Comparison of ENCODE assay signal across 38 cellular contexts in genomic region chrX:103800318-103800717, GRCh38. TPM values are rescaled to one million over a fixed set of nuclear protein-coding genes. Genes with fewer than 3 reads are reported as not detected.
"Had no signal": no experiment of that assay in that cellular context is flagged by ENCODE, and none has a peak within 500 bp of the region (broad histone marks: within the 10 kb centered on the region; RNA-seq: fewer than 3 reads in every experiment).

No MANE protein-coding gene starts in this region.

- FAIRE-seq: bronchial epithelial cell, K562, RCC 7860 had no signal

- H2AFZ ChIP-seq: PC-9 had no signal

- H3K4me3 ChIP-seq: K562, PC-9 had no signal

- H3K27ac Mint-ChIP-seq: activated B cell treated with CpG ODN at 0.5 μM for 24 hours; activated CD4-positive, alpha-beta T cell treated with anti-CD3 and anti-CD28 coated beads, Interleukin-2, amount 10 ng/mL, durations not matched to agents 24 days and 14 days; activated naive CD8-positive, alpha-beta T cell treated with anti-CD3 and anti-CD28 coated beads, Interleukin-2, amount 10 ng/mL, durations not matched to agents 7 days and 5 days; activated T-cell treated with anti-CD3 and anti-CD28 coated beads, Interleukin-2, amount 50 U/mL, for 72 hours; activated T-helper 2 cell treated with anti-CD3 and anti-CD28 coated beads, Interferon-gamma antibody, Interleukin-2, Interleukin-4, amounts not matched to agents 10 μg/mL and 5 μg/mL and 100 μg/mL, durations not matched to agents 14 hours and 24 hours and 36 hours; brain had no signal

- DNase-seq: activated B cell treated with CpG ODN at 0.5 μM for 24 hours; activated CD4-positive, alpha-beta T cell treated with anti-CD3 and anti-CD28 coated beads, Interleukin-2, amount 10 ng/mL, durations not matched to agents 24 days and 14 days; activated CD4-positive, alpha-beta T cell treated with anti-CD3 and anti-CD28 coated beads, Interleukin-2, amount 50 U/mL, for 4 hours; activated CD4-positive, CD25-positive, alpha-beta regulatory T cell treated with anti-CD3 and anti-CD28 coated beads, Interleukin-2, amount 50 U/mL, for 72 hours; activated CD8-positive, alpha-beta memory T cell treated with anti-CD3 and anti-CD28 coated beads, Interleukin-2, amount 50 U/mL, for 4 hours; activated gamma-delta T cell; activated naive CD4-positive, alpha-beta T cell treated with Interleukin-2 at 50 U/mL for 16 hours; activated naive CD8-positive, alpha-beta T cell treated with anti-CD3 and anti-CD28 coated beads, Interleukin-2, amount 10 ng/mL, durations not matched to agents 7 days and 5 days; activated T-cell treated with anti-CD3 and anti-CD28 coated beads for 4 hours; activated T-cell treated with anti-CD3 and anti-CD28 coated beads, Interleukin-2, amount 50 U/mL, for 72 hours; caudate nucleus; cerebellar nuclear complex; Karpas-422; NCI-H1048; NCI-H1105 treated with DMSO at 0.1 percent for 48 hours; NCI-H1436; NCI-H1694; NCI-H1930; NCI-H2081 treated with DMSO at 0.1 percent for 48 hours; NCI-H226; NCI-H446 treated with DMSO at 0.1 percent for 48 hours; NCI-H524; NCI-H69; NCI-H82; PC-9; Right ventricle myocardium superior; SW 1271; T-helper 1 cell; T-helper 9 cell had no signal

- H3K4me3 Mint-ChIP-seq: activated B cell treated with CpG ODN at 0.5 μM for 24 hours; activated CD4-positive, alpha-beta T cell treated with anti-CD3 and anti-CD28 coated beads, Interleukin-2, amount 10 ng/mL, durations not matched to agents 24 days and 14 days; activated naive CD4-positive, alpha-beta T cell treated with anti-CD3 and anti-CD28 coated beads, Interleukin-2, amount 50 U/mL, for 24 hours; activated naive CD8-positive, alpha-beta T cell treated with anti-CD3 and anti-CD28 coated beads, Interleukin-2, amount 10 ng/mL, durations not matched to agents 7 days and 5 days; brain had no signal

- ATAC-seq: K562 had no signal

- H3K27ac ChIP-seq: PC-9, VCaP had no signal

- H3K9me3 Mint-ChIP-seq: activated B cell treated with CpG ODN at 0.5 μM for 24 hours; activated CD4-positive, alpha-beta T cell treated with anti-CD3 and anti-CD28 coated beads, Interleukin-2, amount 10 ng/mL, durations not matched to agents 24 days and 14 days; activated naive CD4-positive, alpha-beta T cell treated with anti-CD3 and anti-CD28 coated beads, Interleukin-2, amount 50 U/mL, for 24 hours; activated naive CD8-positive, alpha-beta T cell treated with anti-CD3 and anti-CD28 coated beads, Interleukin-2, amount 10 ng/mL, durations not matched to agents 7 days and 5 days; activated T-cell treated with anti-CD3 and anti-CD28 coated beads, Interleukin-2, amount 50 U/mL, for 72 hours; activated T-helper 2 cell treated with anti-CD3 and anti-CD28 coated beads, Interferon-gamma antibody, Interleukin-2, Interleukin-4, amounts not matched to agents 10 μg/mL and 5 μg/mL and 100 μg/mL, durations not matched to agents 14 hours and 24 hours and 36 hours; brain had no signal

- H3K36me3 Mint-ChIP-seq: activated naive CD4-positive, alpha-beta T cell treated with anti-CD3 and anti-CD28 coated beads, Interleukin-2, amount 50 U/mL, for 24 hours; activated naive CD8-positive, alpha-beta T cell treated with anti-CD3 and anti-CD28 coated beads, Interleukin-2, amount 10 ng/mL, durations not matched to agents 7 days and 5 days; brain had no signal

- H3K27me3 Mint-ChIP-seq: activated B cell treated with CpG ODN at 0.5 μM for 24 hours; activated naive CD8-positive, alpha-beta T cell treated with anti-CD3 and anti-CD28 coated beads, Interleukin-2, amount 10 ng/mL, durations not matched to agents 7 days and 5 days had no signal

- H3K4me1 Mint-ChIP-seq: activated B cell treated with CpG ODN at 0.5 μM for 24 hours, brain had no signal

- H3K4me2 ChIP-seq: PC-9 had no signal

RNA-seq across cellular contexts. Expression of gene PLP1, which starts 23.7 kb away (rescaled TPM):
- total RNA-seq: activated B cell treated with CpG ODN at 0.5 μM for 24 hours; activated CD4-positive, alpha-beta T cell treated with anti-CD3 and anti-CD28 coated beads, Interleukin-2, amount 10 ng/mL, durations not matched to agents 24 days and 14 days; activated naive CD8-positive, alpha-beta T cell treated with anti-CD3 and anti-CD28 coated beads, Interleukin-2, amount 10 ng/mL, durations not matched to agents 7 days and 5 days; activated T-cell treated with anti-CD3 and anti-CD28 coated beads, Interleukin-2, amount 50 U/mL, for 72 hours; activated T-helper 2 cell treated with anti-CD3 and anti-CD28 coated beads, Interferon-gamma antibody, Interleukin-2, Interleukin-4, amounts not matched to agents 10 μg/mL and 5 μg/mL and 100 μg/mL, durations not matched to agents 14 hours and 24 hours and 36 hours; bronchial epithelial cell; K562; MCF 10A; OCI-LY7; PC-9 had no signal

RNA-seq across cellular contexts. Expression of gene RAB9B, which starts 31.7 kb away (rescaled TPM):
- total RNA-seq: bronchial epithelial cell, K562, PC-9 had no signal
